2 cellular contexts compared by ENCODE assay signal in the genomic region with DNA sequence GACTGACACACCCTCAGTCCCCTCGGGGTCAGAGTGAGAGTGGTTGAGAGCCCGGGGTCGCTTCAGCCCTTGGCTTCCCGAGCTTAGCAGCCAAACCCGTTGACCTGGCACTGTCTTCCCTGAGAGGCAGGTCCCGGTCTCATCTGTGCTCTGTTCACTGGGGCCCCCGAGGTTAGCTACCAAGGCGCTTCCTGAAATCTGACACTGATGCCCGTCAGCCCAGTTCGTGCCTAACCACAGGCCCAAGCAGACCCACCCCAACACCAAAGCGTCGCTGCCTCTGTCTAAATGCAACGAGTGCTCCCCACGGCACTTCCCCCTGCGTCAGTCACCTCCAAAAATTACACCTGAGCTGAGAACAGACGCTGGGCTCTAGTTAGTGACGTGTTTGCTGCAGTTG. TPM values are rescaled to one million over a fixed set of nuclear protein-coding genes. Genes with fewer than 3 reads are reported as not detected.
"Had no signal": no experiment of that assay in that cellular context is flagged by ENCODE, and none has a peak within 500 bp of the region (broad histone marks: within the 10 kb centered on the region; RNA-seq: fewer than 3 reads in every experiment).

No MANE protein-coding gene starts in this region.

RNA-seq across cellular contexts. Expression of gene TMEM240, which starts 26.1 kb away (rescaled TPM):
- total RNA-seq: esophagus mucosa, myocyte had no signal
